16 cellular contexts compared by ENCODE assay signal in genomic region chr17:59607061-59607460, GRCh38. TPM values are rescaled to one million over a fixed set of nuclear protein-coding genes. Genes with fewer than 3 reads are reported as not detected.
DNase-seq lines count a peak whose midpoint lies in the region; ATAC-seq, FAIRE-seq and TF ChIP-seq lines count a peak whose summit lies in the region.
"Had no signal": no experiment of that assay in that cellular context is flagged by ENCODE, and none has a peak within 500 bp of the region (broad histone marks: within the 10 kb centered on the region; RNA-seq: fewer than 3 reads in every experiment).

No MANE protein-coding gene starts in this region.

- TF ChIP-seq POLR2A in GM12891 (IDR thresholded peaks at IDR 0.05; ENCODE audit: low read depth, low read length) (no peak), K562 (conservative IDR thresholded peaks at IDR 0.05) (no peak)

- H3K9me2 ChIP-seq in PC-3 (replicated peaks; ENCODE audit: low read length) = no peaks in the 10 kb centered on the region

- ATAC-seq in PC-3 (no peak), K562 (no peak), naive B cell (ENCODE audit: low read depth in 2 of 2) (no peak)
- ATAC-seq in natural killer cell treated with Interleukin-12 subunit alpha and Interleukin-12 subunit beta and Interleukin-15 and Interleukin-18, amount 100 ng/mL, for 72 hours = no peak

- peak overlapping the region in 4 of 6 donors; percentile 33 to 78 (median 72) for H3K27ac Mint-ChIP-seq in naive B cell
- no peak overlapping the region for H3K27ac Mint-ChIP-seq in natural killer cell treated with Interleukin-12 subunit alpha and Interleukin-12 subunit beta and Interleukin-15 and Interleukin-18, amount 100 ng/mL, for 72 hours
- H3K27ac Mint-ChIP-seq: CD8-positive, alpha-beta T cell; HFFc6 had no signal

- no peak overlapping the region for H3K4me3 Mint-ChIP-seq in naive B cell
- H3K4me3 Mint-ChIP-seq in natural killer cell treated with Interleukin-12 subunit alpha and Interleukin-12 subunit beta and Interleukin-15 and Interleukin-18, amount 100 ng/mL, for 72 hours = no peak overlapping the region
- H3K4me3 Mint-ChIP-seq: CD14-positive monocyte; CD8-positive, alpha-beta T cell; HFFc6 had no signal

- in situ Hi-C loops in K562 (cut with MboI) = no loop called here

- no peak overlapping the region for H3K4me3 ChIP-seq in PC-3 (ENCODE audit: low read length)
- no peak overlapping the region for H3K4me3 ChIP-seq in K562
- H3K4me3 ChIP-seq in SJCRH30 = no peak overlapping the region
- H3K4me3 ChIP-seq: A549 had no signal

- BruUV-seq in PC-3 (replicated peaks; lab: Mats Ljungman, UMichigan) (TSS peak; percentile 34), K562 (replicated peaks; lab: Mats Ljungman, UMichigan) (no TSS peak)

- 76% methylated on average over 3 of the region's 3 CpGs for WGBS in K562 (ENCODE audit: insufficient coverage, low coverage, missing lambda C conversion rate)

- H3K4me1 Mint-ChIP-seq in naive B cell = no peaks in the 10 kb centered on the region
- no peaks in the 10 kb centered on the region for H3K4me1 Mint-ChIP-seq in natural killer cell treated with Interleukin-12 subunit alpha and Interleukin-12 subunit beta and Interleukin-15 and Interleukin-18, amount 100 ng/mL, for 72 hours (ENCODE audit: low read depth in 2 of 2)

- H2AFZ ChIP-seq in PC-3 (ENCODE audit: low read length) (no peak overlapping the region), K562 (ENCODE audit: low read depth, low read length) (no peak overlapping the region)

- intact Hi-C loops in PC-3 (cut with micrococcal nuclease) = no loop called here
- intact Hi-C loops in K562 (cut with micrococcal nuclease) = no loop called here

- H3K4me2 ChIP-seq in PC-3 (ENCODE audit: low read length) (no peak overlapping the region), K562 (ENCODE audit: insufficient read depth, low read length) (no peak overlapping the region)
- H3K4me2 ChIP-seq: A549 had no signal

- TF ChIP-seq CTCF in PC-3 (conservative IDR thresholded peaks at IDR 0.05; ENCODE audit: low read depth, low read length) = no peak
- TF ChIP-seq CTCF in K562 (IDR thresholded peaks at IDR 0.05 in 2 of 3, conservative IDR thresholded peaks at IDR 0.05 in 1 of 3; ENCODE audit: insufficient read depth in 2 of 3, low read depth in 1 of 3, low read length in 3 of 3) = no peak

- FAIRE-seq in GM12891 (lab: Jason Lieb, UNC) = no peak
- no peak for FAIRE-seq in K562 (lab: Jason Lieb, UNC)
- FAIRE-seq: A549 had no signal

- H3K27me3 ChIP-seq in PC-3 (ENCODE audit: low read length) (no peaks in the 10 kb centered on the region), K562 (ENCODE audit: control insufficient read depth in 2 of 2, insufficient read depth in 2 of 2, low read length in 2 of 2) (no peaks in the 10 kb centered on the region), SJCRH30 (no peaks in the 10 kb centered on the region)

- POLR2A ChIA-PET in PC-3 (lab: Charles Lee; ENCODE audit: unreplicated experiment) (no interaction called here), K562 (lab: Yijun Ruan, JAX) (no interaction called here)

- H3K27me3 Mint-ChIP-seq in naive B cell = no peaks in the 10 kb centered on the region
- no peaks in the 10 kb centered on the region for H3K27me3 Mint-ChIP-seq in natural killer cell treated with Interleukin-12 subunit alpha and Interleukin-12 subunit beta and Interleukin-15 and Interleukin-18, amount 100 ng/mL, for 72 hours

- peaks cover 31 to 37% of the 10 kb centered on the region in 2 donors for H3K36me3 Mint-ChIP-seq in naive B cell
- H3K36me3 Mint-ChIP-seq in natural killer cell treated with Interleukin-12 subunit alpha and Interleukin-12 subunit beta and Interleukin-15 and Interleukin-18, amount 100 ng/mL, for 72 hours = peaks cover 11% of the 10 kb centered on the region

- H3K4me1 ChIP-seq in PC-3 (ENCODE audit: insufficient read depth, low read length) (no peaks in the 10 kb centered on the region), K562 (replicated peaks in 1 of 2; ENCODE audit: control insufficient read depth in 2 of 2, insufficient read depth in 2 of 2, low read length in 2 of 2) (no peaks in the 10 kb centered on the region), SJCRH30 (no peaks in the 10 kb centered on the region)
- H3K4me1 ChIP-seq: A549 had no signal

- H3K36me3 ChIP-seq in PC-3 (ENCODE audit: low read depth, low read length) (peaks cover 13% of the 10 kb centered on the region; the same call in 1 of the 2 replicates), K562 (ENCODE audit: control insufficient read depth, insufficient read depth, low read length) (peaks cover 18% of the 10 kb centered on the region), SJCRH30 (peaks cover 24% of the 10 kb centered on the region)

- TF ChIP-seq RAD21 in K562 (CRISPR knock-in tag; conservative IDR thresholded peaks at IDR 0.05 in 1 of 2, IDR thresholded peaks at IDR 0.05 in 1 of 2) = no peak

- H4K20me1 ChIP-seq in PC-3 (ENCODE audit: low read length) = no peaks in the 10 kb centered on the region
- H4K20me1 ChIP-seq in K562 (replicated peaks; ENCODE audit: control insufficient read depth, insufficient read depth, low read length) = no peaks in the 10 kb centered on the region

- H3K9ac ChIP-seq in PC-3 (ENCODE audit: low read length) (no peak overlapping the region), K562 (ENCODE audit: insufficient read depth in 1 of 2, low read depth in 2 of 2, low read length in 2 of 2) (no peak overlapping the region)

- CTCF ChIA-PET in PC-3 (lab: Charles Lee) = interaction anchor here (0.6 to 0.9 kb wide), 2 partner anchors 12 to 100 kb away, joined by 3 to 4 read pairs; partner anchors contain the start of gene PTRH2
- CTCF ChIA-PET in K562 (lab: Yijun Ruan, JAX; ENCODE audit: low intra/inter-chr PET ratio) = no interaction called here

- no peak overlapping the region for H3K27ac ChIP-seq in PC-3 (ENCODE audit: low read length)
- H3K27ac ChIP-seq in K562 (ENCODE audit: extremely low read depth, low read depth, low read length) = no peak overlapping the region
- no peak overlapping the region for H3K27ac ChIP-seq in SJCRH30
- H3K27ac ChIP-seq: A549, HL-60 had no signal

- no peak for TF ChIP-seq EP300 in K562 (IDR thresholded peaks at IDR 0.05; ENCODE audit: low read length)

- DNase-seq in GM12891 (ENCODE audit: insufficient read length, low spot score) = no peak
- no peak for DNase-seq in PC-3
- no peak for DNase-seq in K562 (ENCODE audit: extremely low read depth in 1 of 4, low spot score in 3 of 4)
- DNase-seq in naive B cell = no peak
- no peak for DNase-seq in activated T-cell treated with anti-CD3 and anti-CD28 coated beads, Interleukin-2, amount 50 U/mL, for 1 hour
- no peak for DNase-seq in NCI-H510A treated with DMSO at 0.1 percent for 48 hours (lab: John Stamatoyannopoulos, UW)
- DNase-seq in SJCRH30 = no peak
- no peak for DNase-seq in natural killer cell treated with Interleukin-12 subunit alpha and Interleukin-12 subunit beta and Interleukin-15 and Interleukin-18, amount 100 ng/mL, for 72 hours (ENCODE audit: low spot score)
- DNase-seq: COR-L47, GF-D8, HCEC 1CT, HFFc6 had no signal

- no peaks in the 10 kb centered on the region for H3F3A ChIP-seq in PC-3 (ENCODE audit: low read length, unreplicated experiment)

- H3K79me2 ChIP-seq in PC-3 (ENCODE audit: low read length) (no peaks in the 10 kb centered on the region), K562 (ENCODE audit: control insufficient read depth, insufficient read depth, low read length) (no peaks in the 10 kb centered on the region)

- no peaks in the 10 kb centered on the region for H3K9me1 ChIP-seq in K562 (ENCODE audit: control insufficient read depth, insufficient read depth, low read length)

- no peaks in the 10 kb centered on the region for H3K9me3 ChIP-seq in PC-3 (ENCODE audit: low read length)
- no peaks in the 10 kb centered on the region for H3K9me3 ChIP-seq in K562 (replicated peaks; ENCODE audit: control insufficient read depth, insufficient read depth, low read depth, low read length)
- H3K9me3 ChIP-seq in SJCRH30 (replicated peaks) = no peaks in the 10 kb centered on the region
- H3K9me3 ChIP-seq: A549 had no signal

- H3K9me3 Mint-ChIP-seq in naive B cell = no peaks in the 10 kb centered on the region
- H3K9me3 Mint-ChIP-seq in natural killer cell treated with Interleukin-12 subunit alpha and Interleukin-12 subunit beta and Interleukin-15 and Interleukin-18, amount 100 ng/mL, for 72 hours = no peaks in the 10 kb centered on the region
- H3K9me3 Mint-ChIP-seq: CD14-positive monocyte; CD8-positive, alpha-beta T cell; HFFc6 had no signal

RNA-seq across cellular contexts. Expression of gene CLTC, which starts 12.6 kb away (rescaled TPM):
- polyA plus RNA-seq in GM12891 (2012; ENCODE audit: low read depth, missing spikeins) = 81.0 TPM
- total RNA-seq in PC-3 (2014; rRNA removed) (241 and 269 TPM in 2 replicates), K562 (2014; rRNA removed) (136 and 150 TPM in 2 replicates), K562 (2014; rRNA removed; fragmentation: Illumina TruSeq; extraction: Trizol) (220 and 233 TPM in 2 replicates), K562 (2015; rRNA removed; fragmentation: Illumina TruSeq; extraction: Trizol) (184 and 195 TPM in 2 replicates), K562 (2021) (257 and 267 TPM in 2 replicates)
- 152 and 501 TPM in 2 replicates for total RNA-seq in K562 (2011; cell fraction: chromatin; rRNA removed; ENCODE audit: low replicate concordance)
- total RNA-seq in K562 (2011; cell fraction: nucleolus; rRNA removed) = 80.9 and 116 TPM in 2 replicates
- 164 and 204 TPM in 2 replicates for total RNA-seq in K562 (2011; cell fraction: nucleoplasm; rRNA removed)
- polyA plus RNA-seq in K562 (2011; rRNA removed) (164 and 217 TPM in 2 replicates), K562 (2014; fragmentation: Illumina TruSeq; extraction: Trizol) (142 and 174 TPM in 2 replicates), K562 (2014; fragmentation: Nextera tagmentation; extraction: Ambion mirVana) (100 to 1,000 TPM; 122 to 134 TPM), K562 (2014; rRNA removed) (102 and 115 TPM in 2 replicates), naive B cell (ENCODE audit: low read depth in 6 of 6) (10 to 100 TPM; 15.5 to 46.8 (median 31.8) TPM)
- 136 and 221 TPM in 2 replicates for polyA plus RNA-seq in K562 (2011; cell fraction: cytosol; rRNA removed)
- 85.8 and 125 TPM in 2 replicates for polyA plus RNA-seq in K562 (2011; cell fraction: nucleus; rRNA removed)
- 133 and 168 TPM in 2 replicates for polyA plus RNA-seq in K562 (2012)
- polyA minus RNA-seq in K562 (2011; rRNA and poly(A)+ RNA removed) = 705 and 852 TPM in 2 replicates
- 435 and 548 TPM in 2 replicates for polyA minus RNA-seq in K562 (2011; cell fraction: cytosol; rRNA and poly(A)+ RNA removed)
- polyA minus RNA-seq in K562 (2011; cell fraction: nucleus; rRNA and poly(A)+ RNA removed) = 79.8 and 167 TPM in 2 replicates
- total RNA-seq in SJCRH30 (2014; rRNA removed; shearing (Covaris generic)) = 209 and 219 TPM in 2 replicates
- 100 to 1,000 TPM; 175 to 211 TPM for total RNA-seq in natural killer cell treated with Interleukin-12 subunit alpha and Interleukin-12 subunit beta and Interleukin-15 and Interleukin-18, amount 100 ng/mL, for 72 hours

RNA-seq across cellular contexts. Expression of gene DHX40, which starts 41.7 kb away (rescaled TPM):
- 9.6 TPM for polyA plus RNA-seq in GM12891 (2012; ENCODE audit: low read depth, missing spikeins)
- total RNA-seq in PC-3 (2014; rRNA removed) (36.6 and 38.9 TPM in 2 replicates), K562 (2014; rRNA removed) (17.0 and 21.7 TPM in 2 replicates), K562 (2014; rRNA removed; fragmentation: Illumina TruSeq; extraction: Trizol) (26.4 and 31.6 TPM in 2 replicates), K562 (2015; rRNA removed; fragmentation: Illumina TruSeq; extraction: Trizol) (18.5 and 21.4 TPM in 2 replicates), K562 (2021) (18.2 and 18.5 TPM in 2 replicates)
- total RNA-seq in K562 (2011; cell fraction: chromatin; rRNA removed; ENCODE audit: low replicate concordance) = 22.1 and 45.7 TPM in 2 replicates
- total RNA-seq in K562 (2011; cell fraction: nucleolus; rRNA removed) = 8.0 and 11.2 TPM in 2 replicates
- total RNA-seq in K562 (2011; cell fraction: nucleoplasm; rRNA removed) = 12.7 and 15.3 TPM in 2 replicates
- polyA plus RNA-seq in K562 (2011; rRNA removed) (26.7 and 38.6 TPM in 2 replicates), K562 (2014; fragmentation: Illumina TruSeq; extraction: Trizol) (18.7 and 18.9 TPM in 2 replicates), K562 (2014; fragmentation: Nextera tagmentation; extraction: Ambion mirVana) (1 to 10 TPM; 7.2 to 7.3 TPM), K562 (2014; rRNA removed) (15.5 and 16.4 TPM in 2 replicates), naive B cell (ENCODE audit: low read depth in 6 of 6) (10 to 100 TPM; 22.6 to 33.6 (median 30.0) TPM)
- 6.1 and 13.1 TPM in 2 replicates for polyA plus RNA-seq in K562 (2011; cell fraction: cytosol; rRNA removed)
- polyA plus RNA-seq in K562 (2011; cell fraction: nucleus; rRNA removed) = 10.3 and 17.9 TPM in 2 replicates
- 15.2 and 21.3 TPM in 2 replicates for polyA plus RNA-seq in K562 (2012)
- 45.2 and 48.4 TPM in 2 replicates for polyA minus RNA-seq in K562 (2011; rRNA and poly(A)+ RNA removed)
- polyA minus RNA-seq in K562 (2011; cell fraction: cytosol; rRNA and poly(A)+ RNA removed) = 22.1 and 23.2 TPM in 2 replicates
- 11.0 and 15.9 TPM in 2 replicates for polyA minus RNA-seq in K562 (2011; cell fraction: nucleus; rRNA and poly(A)+ RNA removed)
- 45.6 and 47.2 TPM in 2 replicates for total RNA-seq in SJCRH30 (2014; rRNA removed; shearing (Covaris generic))
- 10 to 100 TPM; 13.3 to 16.5 TPM for total RNA-seq in natural killer cell treated with Interleukin-12 subunit alpha and Interleukin-12 subunit beta and Interleukin-15 and Interleukin-18, amount 100 ng/mL, for 72 hours

Comparison
In these comparisons a context has a peak if more than half of its experiments do, and no peak if none do; other contexts are left out.
1. H3K27ac Mint-ChIP-seq: peak in naive B cell (4 of 6); none in natural killer cell treated with Interleukin-12 subunit alpha and Interleukin-12 subunit beta and Interleukin-15 and Interleukin-18, amount 100 ng/mL, for 72 hours (0 of 2).